Comparison of ENCODE assay signal across 17 cellular contexts in the genomic region with DNA sequence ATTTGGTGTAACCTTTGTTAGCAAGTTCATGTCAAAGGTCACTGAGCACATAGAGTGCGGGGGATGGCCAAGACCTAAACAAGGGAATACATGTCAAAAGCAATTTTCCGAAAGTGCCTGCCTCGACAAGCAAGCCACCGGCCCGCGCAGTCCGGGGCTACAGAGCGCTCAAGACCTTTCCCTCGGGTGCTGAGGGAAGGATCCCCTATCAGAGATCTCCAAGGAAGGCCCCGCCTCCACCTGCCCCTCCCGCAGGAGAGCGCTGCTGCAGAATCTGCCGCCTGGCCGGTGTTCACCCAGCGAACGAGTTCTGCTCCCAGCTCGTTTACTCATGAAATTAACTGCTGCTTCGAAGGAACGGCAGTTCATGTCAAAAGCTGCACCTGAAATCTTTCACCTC.
DNase-seq lines count a peak whose midpoint lies in the region; ATAC-seq, FAIRE-seq and TF ChIP-seq lines count a peak whose summit lies in the region.
"Had no signal": no experiment of that assay in that cellular context is flagged by ENCODE, and none has a peak within 500 bp of the region (broad histone marks: within the 10 kb centered on the region; RNA-seq: fewer than 3 reads in every experiment).

No MANE protein-coding gene starts in this region.

- H3K27ac Mint-ChIP-seq in WTC11 = no peak overlapping the region
- H3K27ac Mint-ChIP-seq in activated naive CD8-positive, alpha-beta T cell treated with anti-CD3 and anti-CD28 coated beads for 36 hours = no peak overlapping the region
- no peak overlapping the region for H3K27ac Mint-ChIP-seq in stimulated activated naive CD8-positive, alpha-beta T cell treated with anti-CD3 and anti-CD28 coated beads, Interleukin-15, amount 100 ng/mL, for 72 hours

- H2AFZ ChIP-seq in HepG2 (ENCODE audit: low read length) = no peak overlapping the region
- no peak overlapping the region for H2AFZ ChIP-seq in keratinocyte (ENCODE audit: control insufficient read depth, low read length)

- FAIRE-seq in HepG2 (lab: Jason Lieb, UNC) (no peak), keratinocyte (lab: Jason Lieb, UNC) (peak; percentile 17), D721Med (lab: Jason Lieb, UNC) (no peak)

- TF ChIP-seq EP300 in HepG2 (IDR thresholded peaks at IDR 0.05; ENCODE audit: low read depth in 2 of 2, low read length in 2 of 2) (no peak), HepG2 (CRISPR knock-in tag; IDR thresholded peaks at IDR 0.05; ENCODE audit: borderline replicate concordance) (no peak)

- H3K9me3 ChIP-seq in HepG2 (ENCODE audit: low read length) (no peaks in the 10 kb centered on the region), right lobe of liver (no peaks in the 10 kb centered on the region), keratinocyte (ENCODE audit: control insufficient read depth, low read depth, low read length) (no peaks in the 10 kb centered on the region)
- H3K9me3 ChIP-seq: tibial nerve had no signal

- POLR2A ChIA-PET in HepG2 (lab: Yijun Ruan, JAX) = no interaction called here
- POLR2A ChIA-PET in WTC11 (lab: Charles Lee) = no interaction called here

- peaks cover 4% of the 10 kb centered on the region; the same call in 1 of the 2 replicates for H3K4me1 ChIP-seq in HepG2 (ENCODE audit: insufficient read depth, low read length)
- no peaks in the 10 kb centered on the region for H3K4me1 ChIP-seq in right lobe of liver
- H3K4me1 ChIP-seq in keratinocyte (ENCODE audit: control insufficient read depth, extremely low read depth, insufficient read depth, low read length) = peaks cover 9% of the 10 kb centered on the region

- H4K20me1 ChIP-seq in HepG2 (ENCODE audit: insufficient read depth, low read length) (no peaks in the 10 kb centered on the region), keratinocyte (ENCODE audit: control insufficient read depth, extremely low read depth, insufficient read depth, low read length) (no peaks in the 10 kb centered on the region)

- H3K4me2 ChIP-seq in HepG2 (ENCODE audit: low read depth, low read length) = no peak overlapping the region
- peak overlapping the region; percentile 62 for H3K4me2 ChIP-seq in keratinocyte (ENCODE audit: control insufficient read depth, extremely low read depth, insufficient read depth, low read depth, low read length)

- H3K4me3 Mint-ChIP-seq in WTC11 = peak overlapping the region; percentile 55
- H3K4me3 Mint-ChIP-seq in activated naive CD8-positive, alpha-beta T cell treated with anti-CD3 and anti-CD28 coated beads for 36 hours = no peak overlapping the region
- H3K4me3 Mint-ChIP-seq in stimulated activated naive CD8-positive, alpha-beta T cell treated with anti-CD3 and anti-CD28 coated beads, Interleukin-15, amount 100 ng/mL, for 72 hours = no peak overlapping the region

- H3K79me2 ChIP-seq in HepG2 (ENCODE audit: insufficient read depth, low read length) (no peaks in the 10 kb centered on the region), keratinocyte (ENCODE audit: control insufficient read depth, insufficient read depth, low read length) (no peaks in the 10 kb centered on the region)

- TF ChIP-seq RAD21 in HepG2 (CRISPR knock-in tag; IDR thresholded peaks at IDR 0.05) = no peak

- H3K27ac ChIP-seq in HepG2 (ENCODE audit: extremely low read length, insufficient read depth, low read length) (no peak overlapping the region), right lobe of liver (no peak overlapping the region), keratinocyte (ENCODE audit: control insufficient read depth, insufficient read depth, low read length) (no peak overlapping the region)
- H3K27ac ChIP-seq: tibial nerve had no signal

- intact Hi-C loops in HepG2 (cut with micrococcal nuclease; ENCODE audit: unreplicated experiment) = no loop called here
- intact Hi-C loops in right lobe of liver (cut with DNase I) = no loop called here

- ATAC-seq in HepG2 (peak; percentile 59), right lobe of liver (no peak), WTC11 (peak; percentile 99)
- ATAC-seq in stimulated activated naive CD8-positive, alpha-beta T cell treated with anti-CD3 and anti-CD28 coated beads, Interleukin-15, amount 100 ng/mL, for 72 hours = no peak

- H3K9ac ChIP-seq in HepG2 (ENCODE audit: insufficient read depth, low read depth, low read length) (no peak overlapping the region), keratinocyte (ENCODE audit: control insufficient read depth, extremely low read depth, insufficient read depth, low read length) (no peak overlapping the region)

- peaks cover 37% of the 10 kb centered on the region for H3K27me3 Mint-ChIP-seq in WTC11 (ENCODE audit: low read depth)
- H3K27me3 Mint-ChIP-seq in activated naive CD8-positive, alpha-beta T cell treated with anti-CD3 and anti-CD28 coated beads for 36 hours = peaks cover 50% of the 10 kb centered on the region
- peaks cover 61% of the 10 kb centered on the region for H3K27me3 Mint-ChIP-seq in stimulated activated naive CD8-positive, alpha-beta T cell treated with anti-CD3 and anti-CD28 coated beads, Interleukin-15, amount 100 ng/mL, for 72 hours

- 9% methylated on average over 19 of the region's 19 CpGs for WGBS in HepG2 (ENCODE audit: low lambda C conversion rate)
- 10% methylated on average over 5 of the region's 19 CpGs for WGBS in right lobe of liver (ENCODE audit: insufficient coverage, low coverage, low lambda C conversion rate, missing lambda C conversion rate)

- H3K9me3 Mint-ChIP-seq in WTC11 = no peaks in the 10 kb centered on the region
- H3K9me3 Mint-ChIP-seq in activated naive CD8-positive, alpha-beta T cell treated with anti-CD3 and anti-CD28 coated beads for 36 hours = no peaks in the 10 kb centered on the region
- H3K9me3 Mint-ChIP-seq in stimulated activated naive CD8-positive, alpha-beta T cell treated with anti-CD3 and anti-CD28 coated beads, Interleukin-15, amount 100 ng/mL, for 72 hours = no peaks in the 10 kb centered on the region

- H3K4me3 ChIP-seq in HepG2 (replicated peaks in 1 of 3; ENCODE audit: insufficient read depth in 1 of 3, low read depth in 2 of 3, low read length in 3 of 3) (no peak overlapping the region), right lobe of liver (no peak overlapping the region), keratinocyte (ENCODE audit: control insufficient read depth in 2 of 3, extremely low read depth in 1 of 3, insufficient read depth in 2 of 3, low read depth in 1 of 3, low read length in 3 of 3) (no peak overlapping the region)
- H3K4me3 ChIP-seq: tibial nerve had no signal

- H3K36me3 Mint-ChIP-seq in WTC11 = no peaks in the 10 kb centered on the region
- no peaks in the 10 kb centered on the region for H3K36me3 Mint-ChIP-seq in activated naive CD8-positive, alpha-beta T cell treated with anti-CD3 and anti-CD28 coated beads for 36 hours

- TF ChIP-seq POLR2A in HepG2 (IDR thresholded peaks at IDR 0.05; ENCODE audit: insufficient read depth in 1 of 2, low read depth in 2 of 2, low read length in 2 of 2) = no peak
- no peak for TF ChIP-seq POLR2A in right lobe of liver (IDR thresholded peaks at IDR 0.05)

- dilution Hi-C loops in keratinocyte (cut with MboI; ENCODE audit: extremely low pct_ligation_motif_present, low sequenced_read_pairs) = no loop called here

- TF ChIP-seq CTCF in HepG2 (CRISPR knock-in tag; IDR thresholded peaks at IDR 0.05) (no peak), right lobe of liver (IDR thresholded peaks at IDR 0.05) (no peak), WTC11 (IDR thresholded peaks at IDR 0.05) (no peak), keratinocyte (optimal IDR thresholded peaks at IDR 0.05 in 1 of 3, IDR thresholded peaks at IDR 0.05 in 1 of 3, conservative IDR thresholded peaks at IDR 0.05 in 1 of 3; ENCODE audit: extremely low read depth in 1 of 3, insufficient read depth in 2 of 3, low read length in 3 of 3) (no peak), D721Med (IDR thresholded peaks at IDR 0.05; ENCODE audit: insufficient read depth, missing control alignments) (no peak)

- H3K27me3 ChIP-seq in HepG2 (ENCODE audit: control insufficient read depth in 1 of 2, insufficient read depth in 2 of 2, low read length in 2 of 2) (peaks cover 0 to 11% of the 10 kb centered on the region in 2 experiments; a peak in 3 of 5 replicates), right lobe of liver (no peaks in the 10 kb centered on the region), keratinocyte (ENCODE audit: control insufficient read depth, extremely low read depth, insufficient read depth, low read length) (no peaks in the 10 kb centered on the region)

- in situ Hi-C loops in HepG2 (cut with HindIII; ENCODE audit: extremely low pct_ligation_motif_present, low pct_unique_long_range_greater_than_20kb) = no loop called here

- no TSS peak for BruUV-seq in HepG2 (replicated peaks; lab: Mats Ljungman, UMichigan)

- H3K4me1 Mint-ChIP-seq in WTC11 = peaks cover 23% of the 10 kb centered on the region
- H3K4me1 Mint-ChIP-seq in activated naive CD8-positive, alpha-beta T cell treated with anti-CD3 and anti-CD28 coated beads for 36 hours = no peaks in the 10 kb centered on the region
- H3K4me1 Mint-ChIP-seq in stimulated activated naive CD8-positive, alpha-beta T cell treated with anti-CD3 and anti-CD28 coated beads, Interleukin-15, amount 100 ng/mL, for 72 hours = no peaks in the 10 kb centered on the region

- CTCF ChIA-PET in HepG2 (lab: Yijun Ruan, JAX; ENCODE audit: low intra/inter-chr PET ratio, low total read pairs) = no interaction called here
- CTCF ChIA-PET in WTC11 (lab: Charles Lee) = interaction anchor here (1.0 to 1.7 kb wide), 2 partner anchors 9 to 47 kb away, joined by 6 to 9 read pairs; no protein-coding TSS in a partner anchor

- DNase-seq in HepG2 (ENCODE audit: low spot score) (no peak), right lobe of liver (no peak), WTC11 (ENCODE audit: low spot score) (peak; percentile 77), keratinocyte (ENCODE audit: low read depth, low spot score) (no peak), HT-29 (ENCODE audit: low spot score) (no peak), D721Med (ENCODE audit: insufficient read length, low spot score) (no peak)
- no peak for DNase-seq in activated naive CD8-positive, alpha-beta T cell treated with anti-CD3 and anti-CD28 coated beads for 36 hours
- no peak for DNase-seq in stimulated activated naive CD8-positive, alpha-beta T cell treated with anti-CD3 and anti-CD28 coated beads, Interleukin-15, amount 100 ng/mL, for 72 hours
- DNase-seq: activated CD4-positive, CD25-positive, alpha-beta regulatory T cell; activated CD8-positive, alpha-beta memory T cell treated with anti-CD3 and anti-CD28 coated beads, Interleukin-2, amount 50 U/mL, for 4 hours; activated naive CD4-positive, alpha-beta T cell treated with anti-CD3 and anti-CD28 coated beads, Interleukin-2, amount 50 U/mL, for 16 hours; DMS53; erythroblast; hypothalamus; NCI-H2081 treated with DMSO at 0.1 percent for 48 hours; SW 1271 had no signal

- no peaks in the 10 kb centered on the region for H3K36me3 ChIP-seq in HepG2 (replicated peaks in 1 of 2; ENCODE audit: control insufficient read depth in 1 of 2, insufficient read depth in 2 of 2, low read length in 2 of 2)
- no peaks in the 10 kb centered on the region for H3K36me3 ChIP-seq in right lobe of liver
- no peaks in the 10 kb centered on the region for H3K36me3 ChIP-seq in keratinocyte (ENCODE audit: control insufficient read depth in 2 of 2, extremely low read depth in 1 of 2, insufficient read depth in 2 of 2, low read length in 2 of 2)
- H3K36me3 ChIP-seq: tibial nerve had no signal

- H3K9me1 ChIP-seq in keratinocyte (ENCODE audit: control insufficient read depth, extremely low read depth, insufficient read depth, low read length) = no peaks in the 10 kb centered on the region

Comparison
In these comparisons a context has a peak if more than half of its experiments do, and no peak if none do; other contexts are left out.
1. ATAC-seq: peak in HepG2 (single experiment) and WTC11 (single experiment); none in right lobe of liver (0 of 4) and stimulated activated naive CD8-positive, alpha-beta T cell treated with anti-CD3 and anti-CD28 coated beads, Interleukin-15, amount 100 ng/mL, for 72 hours (single experiment).